ENCODE assay signal across 15 cellular contexts in genomic region chr13:45403081-45403480, GRCh38. TPM values are rescaled to one million over a fixed set of nuclear protein-coding genes. Genes with fewer than 3 reads are reported as not detected.
DNase-seq lines count a peak whose midpoint lies in the region; ATAC-seq and TF ChIP-seq lines count a peak whose summit lies in the region.
"Had no signal": no experiment of that assay in that cellular context is flagged by ENCODE, and none has a peak within 500 bp of the region (broad histone marks: within the 10 kb centered on the region; RNA-seq: fewer than 3 reads in every experiment).

No MANE protein-coding gene starts in this region.

- H3K27me3 ChIP-seq in heart right ventricle (no peaks in the 10 kb centered on the region), right cardiac atrium (ENCODE audit: control insufficient read depth, insufficient read depth) (no peaks in the 10 kb centered on the region), right atrium auricular region (no peaks in the 10 kb centered on the region), thyroid gland (no peaks in the 10 kb centered on the region)
- H3K27me3 ChIP-seq: BE2C had no signal

- H3K36me3 Mint-ChIP-seq in nephron (ENCODE audit: low read depth): peaks cover 65% of the 10 kb centered on the region

- DNase-seq in heart right ventricle (no peak), right cardiac atrium (no peak), right atrium auricular region (ENCODE audit: low spot score) (no peak), thyroid gland (no peak), NCI-H748 (lab: John Stamatoyannopoulos, UW; ENCODE audit: unreplicated experiment) (no peak)
- DNase-seq: BE2C; CD4-positive, alpha-beta memory T cell; DMS79; H9 had no signal

- intact Hi-C loops in heart right ventricle (cut with DNase I): no loop called here
- intact Hi-C loops in right cardiac atrium (cut with DNase I): no loop called here
- intact Hi-C loops in thyroid gland (cut with DNase I): no loop called here

- H3K4me1 Mint-ChIP-seq in nephron: no peaks in the 10 kb centered on the region
- H3K4me1 Mint-ChIP-seq: GM23338, H9 had no signal

- H3K27ac ChIP-seq in heart right ventricle (peak overlapping the region; percentile 1 to 78 (median 64)), right cardiac atrium (ENCODE audit: low read length) (no peak overlapping the region), right atrium auricular region (peak overlapping the region; percentile 71 to 73), thyroid gland (peak overlapping the region; percentile 87 to 90 (median 88))
- H3K27ac ChIP-seq: A549, C4-2B had no signal

- ATAC-seq in heart right ventricle (no peak), right cardiac atrium (no peak), GM21390 (IDR thresholded peaks at IDR 0.05; ENCODE audit: unreplicated experiment) (no peak)
- ATAC-seq: A549, GM12878, GM23338 had no signal

- no peak overlapping the region for H3K4me3 ChIP-seq in heart right ventricle
- H3K4me3 ChIP-seq in right cardiac atrium (ENCODE audit: low read length): no peak overlapping the region
- H3K4me3 ChIP-seq in right atrium auricular region: no peak overlapping the region
- H3K4me3 ChIP-seq in thyroid gland (replicated peaks in 1 of 3): no peak overlapping the region
- H3K4me3 ChIP-seq: A549, GM12878, GM23338 had no signal

- H3K9me3 ChIP-seq in heart right ventricle (no peaks in the 10 kb centered on the region), right cardiac atrium (ENCODE audit: control insufficient read depth, low read length) (no peaks in the 10 kb centered on the region), right atrium auricular region (no peaks in the 10 kb centered on the region), thyroid gland (no peaks in the 10 kb centered on the region)
- H3K9me3 ChIP-seq: A549, BE2C had no signal

- 77 to 84% methylated on average over 3 of the region's 3 CpGs for WGBS in heart right ventricle, 2 donors
- 87% methylated on average over 3 of the region's 3 CpGs for WGBS in right cardiac atrium
- WGBS in thyroid gland, 2 donors: 83 to 88% methylated on average over 3 of the region's 3 CpGs

- H3K27ac Mint-ChIP-seq in nephron: peak overlapping the region; percentile 3 to 28 (median 17)
- H3K27ac Mint-ChIP-seq: GM23338, H9 had no signal

- H3K4me3 Mint-ChIP-seq in nephron: no peak overlapping the region
- H3K4me3 Mint-ChIP-seq: CD4-positive, alpha-beta memory T cell; GM23338; H9 had no signal

- H3K36me3 ChIP-seq in heart right ventricle: peaks cover 0 to 100% (median 60%) of the 10 kb centered on the region in 9 donors
- peaks cover 83% of the 10 kb centered on the region for H3K36me3 ChIP-seq in right atrium auricular region
- H3K36me3 ChIP-seq in thyroid gland: peaks cover 12 to 15% of the 10 kb centered on the region in 2 donors
- H3K36me3 ChIP-seq: BE2C had no signal

- no peaks in the 10 kb centered on the region for H3K9me3 Mint-ChIP-seq in nephron
- H3K9me3 Mint-ChIP-seq: CD4-positive, alpha-beta memory T cell; GM23338; H9 had no signal

- H3K4me1 ChIP-seq in heart right ventricle (peaks cover 0 to 36% (median 10%) of the 10 kb centered on the region in 9 donors), right cardiac atrium (ENCODE audit: control insufficient read depth, insufficient read depth, low read length) (peaks cover 1% of the 10 kb centered on the region), right atrium auricular region (peaks cover 0 to 11% of the 10 kb centered on the region in 2 donors), thyroid gland (peaks cover 5 to 20% of the 10 kb centered on the region in 2 donors)
- H3K4me1 ChIP-seq: BE2C had no signal

- H3K27me3 Mint-ChIP-seq in nephron (ENCODE audit: low read depth): no peaks in the 10 kb centered on the region
- H3K27me3 Mint-ChIP-seq: CD4-positive, alpha-beta memory T cell had no signal

- no peak for TF ChIP-seq CTCF in heart right ventricle (IDR thresholded peaks at IDR 0.05)
- no peak for TF ChIP-seq CTCF in right atrium auricular region (IDR thresholded peaks at IDR 0.05)
- no peak for TF ChIP-seq CTCF in nephron (IDR thresholded peaks at IDR 0.05; ENCODE audit: unreplicated experiment in 3 of 3)
- TF ChIP-seq CTCF in thyroid gland (IDR thresholded peaks at IDR 0.05): no peak

- no peak for TF ChIP-seq POLR2A in thyroid gland (IDR thresholded peaks at IDR 0.05)

RNA-seq across cellular contexts. Expression of gene SLC25A30, which starts 15.1 kb away (rescaled TPM):
- total RNA-seq in heart right ventricle: 100 to 1,000 TPM in 9 of 10 donors, 10 to 100 TPM in 1; 83.9 to 280 (median 159) TPM
- polyA plus RNA-seq in heart right ventricle: 10 to 100 TPM in 1 of 2 donors, 1 to 10 TPM in 1; 9.3 to 36.6 TPM
- total RNA-seq in right cardiac atrium: 10 to 100 TPM; 54.9 to 72.2 (median 63.7) TPM
- polyA plus RNA-seq in right cardiac atrium: 29.8 TPM
- total RNA-seq in right atrium auricular region: 10 to 100 TPM; 32.6 to 38.4 TPM
- 10 to 100 TPM; 11.3 to 16.1 (median 15.9) TPM for total RNA-seq in thyroid gland
